ENCODE assay signal across 14 cellular contexts in genomic region chr3:39754549-39754948, GRCh38. TPM values are rescaled to one million over a fixed set of nuclear protein-coding genes. Genes with fewer than 3 reads are reported as not detected.
DNase-seq lines count a peak whose midpoint lies in the region; ATAC-seq lines count a peak whose summit lies in the region.
"Had no signal": no experiment of that assay in that cellular context is flagged by ENCODE, and none has a peak within 500 bp of the region (broad histone marks: within the 10 kb centered on the region; RNA-seq: fewer than 3 reads in every experiment).

No MANE protein-coding gene starts in this region.

- no peaks in the 10 kb centered on the region for H3K27me3 ChIP-seq in MG63
- H3K27me3 ChIP-seq: BE2C had no signal

- no peak for DNase-seq in islet precursor cell
- DNase-seq in MG63, result no peak
- DNase-seq in Ammon's horn (ENCODE audit: low spot score), result no peak
- DNase-seq in GM03348 (ENCODE audit: low spot score), result no peak
- DNase-seq: activated T-cell treated with anti-CD3 and anti-CD28 coated beads, Interleukin-2, amount 50 U/mL, for 1 hour; BE2C; EL; lower lobe of right lung had no signal

- no peak overlapping the region for H3K4me3 ChIP-seq in MG63
- H3K4me3 ChIP-seq: lower lobe of right lung, SK-N-MC had no signal

- no peaks in the 10 kb centered on the region for H3K9me3 ChIP-seq in MG63
- H3K9me3 ChIP-seq: BE2C, lower lobe of right lung had no signal

- no peaks in the 10 kb centered on the region for H3K36me3 ChIP-seq in MG63
- H3K36me3 ChIP-seq: BE2C, lower lobe of right lung had no signal

- peak; percentile 66 for ATAC-seq in GM18861 (IDR thresholded peaks at IDR 0.05; ENCODE audit: unreplicated experiment)
- peak; percentile 56 for ATAC-seq in GM21423 (IDR thresholded peaks at IDR 0.05; ENCODE audit: unreplicated experiment)
- peak; percentile 66 for ATAC-seq in HG02938 (IDR thresholded peaks at IDR 0.05; ENCODE audit: unreplicated experiment)
- peak; percentile 49 for ATAC-seq in HG03520 (IDR thresholded peaks at IDR 0.05; ENCODE audit: unreplicated experiment)
- ATAC-seq: lower lobe of right lung, sciatic nerve had no signal

RNA-seq across cellular contexts. Expression of gene MYRIP, which starts 54.9 kb away (rescaled TPM):
- total RNA-seq in MG63 (2014; rRNA removed; shearing (Covaris generic); ENCODE audit: low replicate concordance), result 1.9 and 2.6 TPM in 2 replicates
